ENCODE assay signal across 1 cellular context in genomic region chr2:231679906-231680283, GRCh38.
TF ChIP-seq lines count a peak whose summit lies in the region.

No MANE protein-coding gene starts in this region.

TF ChIP-seq in HepG2, 621 proteins besides CTCF, POLR2A, EP300 and RAD21 (continued from another document):
- TF ChIP-seq BRD4 (CRISPR knock-in tag; IDR thresholded peaks at IDR 0.05) (0 out of 2 replicates have a peak, but pooled peaks have one; percentile 1), ZNF704 (CRISPR knock-in tag; IDR thresholded peaks at IDR 0.05; ENCODE audit: borderline replicate concordance) (peak; percentile 14; the same call in 1 of the 2 replicates), CAMTA2 (CRISPR knock-in tag; IDR thresholded peaks at IDR 0.05; ENCODE audit: borderline replicate concordance) (no peak), ZNF772 (CRISPR knock-in tag; IDR thresholded peaks at IDR 0.05) (0 out of 2 replicates have a peak, but pooled peaks have one; percentile 12), HINFP (CRISPR knock-in tag; IDR thresholded peaks at IDR 0.05; ENCODE audit: low read depth) (no peak; the same call in 1 of the 2 replicates), ZFP82 (CRISPR knock-in tag; IDR thresholded peaks at IDR 0.05; ENCODE audit: borderline replicate concordance) (no peak), MED8 (CRISPR knock-in tag; IDR thresholded peaks at IDR 0.05; ENCODE audit: insufficient replicate concordance) (peak; percentile 9), BRCA1 (CRISPR knock-in tag; IDR thresholded peaks at IDR 0.05) (no peak), ZSCAN12 (CRISPR knock-in tag; IDR thresholded peaks at IDR 0.05) (no peak), ZHX1 (CRISPR knock-in tag; IDR thresholded peaks at IDR 0.05; ENCODE audit: low read depth) (0 out of 2 replicates have a peak, but pooled peaks have one; percentile 7), ZNF256 (CRISPR knock-in tag; conservative IDR thresholded peaks at IDR 0.05) (no peak), SMARCC2 (IDR thresholded peaks at IDR 0.05) (no peak), AFF4 (CRISPR knock-in tag; IDR thresholded peaks at IDR 0.05) (no peak), CEBPZ (IDR thresholded peaks at IDR 0.05; ENCODE audit: low read length) (no peak), ZNF317 (CRISPR knock-in tag; IDR thresholded peaks at IDR 0.05) (no peak), MYPOP (CRISPR knock-in tag; IDR thresholded peaks at IDR 0.05) (no peak), ZBTB37 (CRISPR knock-in tag; IDR thresholded peaks at IDR 0.05) (no peak), MTA1 (CRISPR knock-in tag; IDR thresholded peaks at IDR 0.05; ENCODE audit: borderline replicate concordance) (peak; percentile 37; the same call in 1 of the 2 replicates), GTF3A (CRISPR knock-in tag; conservative IDR thresholded peaks at IDR 0.05) (0 out of 2 replicates have a peak, but pooled peaks have one; percentile 8), EHMT2 (IDR thresholded peaks at IDR 0.05; ENCODE audit: borderline replicate concordance, low read depth, low read length) (no peak)
